8 cellular contexts compared by ENCODE assay signal in the genomic region with DNA sequence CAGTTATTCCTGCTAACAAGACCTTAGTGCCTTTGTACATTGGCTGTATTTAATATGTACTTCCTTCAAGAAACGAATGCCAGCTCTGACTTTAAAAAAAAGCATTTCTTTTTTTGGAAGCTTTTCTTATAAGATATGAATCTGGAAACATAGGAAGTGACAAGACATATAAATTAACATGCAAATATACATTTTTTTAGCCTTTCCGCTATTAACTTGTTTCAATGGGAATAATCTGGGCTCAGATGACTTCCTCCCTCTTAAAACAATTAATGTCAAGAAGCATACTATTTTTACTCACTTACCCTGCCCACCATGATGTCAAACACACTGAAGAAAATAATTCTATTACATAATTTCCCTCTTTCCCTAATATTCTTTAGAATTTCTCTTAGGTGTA. TPM values are rescaled to one million over a fixed set of nuclear protein-coding genes. Genes with fewer than 3 reads are reported as not detected.
DNase-seq lines count a peak whose midpoint lies in the region; ATAC-seq and TF ChIP-seq lines count a peak whose summit lies in the region.

No MANE protein-coding gene starts in this region.

- H3K27me3 ChIP-seq in gastroesophageal sphincter, result no peaks in the 10 kb centered on the region

- peaks cover 4 to 42% (median 16%) of the 10 kb centered on the region in 3 donors for H3K4me1 ChIP-seq in gastroesophageal sphincter

- H3K9me3 Mint-ChIP-seq in T-helper 1 cell treated with Interleukin-12 subunit alpha and Interleukin-12 subunit beta and Interleukin-4 antibody, amounts not matched to agents 30 μg/mL and 1 μg/mL, for 36 hours, result no peaks in the 10 kb centered on the region
- H3K9me3 Mint-ChIP-seq in stimulated activated memory B cell treated with anti-CD40 and anti-IgM and Interleukin-4, amounts not matched to agents 10 μg/mL and 1 μg/mL and 100 μg/mL, for 72 hours, result no peaks in the 10 kb centered on the region

- peak overlapping the region; percentile 94 for H3K27ac ChIP-seq in VCaP
- peak overlapping the region in 2 of 4 donors; percentile 91 to 95 for H3K27ac ChIP-seq in gastroesophageal sphincter

- no peak for TF ChIP-seq EP300 in gastroesophageal sphincter (IDR thresholded peaks at IDR 0.05)

- no peaks in the 10 kb centered on the region for H3K27me3 Mint-ChIP-seq in T-helper 1 cell treated with Interleukin-12 subunit alpha and Interleukin-12 subunit beta and Interleukin-4 antibody, amounts not matched to agents 30 μg/mL and 1 μg/mL, for 36 hours (ENCODE audit: low read depth)
- no peaks in the 10 kb centered on the region for H3K27me3 Mint-ChIP-seq in stimulated activated memory B cell treated with anti-CD40 and anti-IgM and Interleukin-4, amounts not matched to agents 10 μg/mL and 1 μg/mL and 100 μg/mL, for 72 hours

- peak overlapping the region; percentile 96 for H3K4me3 Mint-ChIP-seq in T-helper 1 cell treated with Interleukin-12 subunit alpha and Interleukin-12 subunit beta and Interleukin-4 antibody, amounts not matched to agents 30 μg/mL and 1 μg/mL, for 36 hours
- H3K4me3 Mint-ChIP-seq in stimulated activated memory B cell treated with anti-CD40 and anti-IgM and Interleukin-4, amounts not matched to agents 10 μg/mL and 1 μg/mL and 100 μg/mL, for 72 hours, result peak overlapping the region; percentile 89

- DNase-seq in T-helper 1 cell (no peak), NCI-H1436 (lab: John Stamatoyannopoulos, UW) (no peak), AG20443 (ENCODE audit: low spot score) (no peak), head of caudate nucleus (no peak)

- no peak for TF ChIP-seq CTCF in VCaP (conservative IDR thresholded peaks at IDR 0.05)
- TF ChIP-seq CTCF in gastroesophageal sphincter (IDR thresholded peaks at IDR 0.05), result no peak

- peaks cover 65% of the 10 kb centered on the region for H3K4me1 Mint-ChIP-seq in T-helper 1 cell treated with Interleukin-12 subunit alpha and Interleukin-12 subunit beta and Interleukin-4 antibody, amounts not matched to agents 30 μg/mL and 1 μg/mL, for 36 hours (ENCODE audit: low read depth)
- H3K4me1 Mint-ChIP-seq in stimulated activated memory B cell treated with anti-CD40 and anti-IgM and Interleukin-4, amounts not matched to agents 10 μg/mL and 1 μg/mL and 100 μg/mL, for 72 hours, result peaks cover 60% of the 10 kb centered on the region

- intact Hi-C loops in head of caudate nucleus (cut with DNase I), result no loop called here

- ATAC-seq in gastroesophageal sphincter, result no peak
- no peak for ATAC-seq in stimulated activated memory B cell treated with anti-CD40 and anti-IgM and Interleukin-4, amounts not matched to agents 10 μg/mL and 1 μg/mL and 100 μg/mL, for 72 hours

- 25 to 26% methylated on average over 2 of the region's 2 CpGs for WGBS in gastroesophageal sphincter (ENCODE audit: low coverage in 1 of 2), 2 donors

- peaks cover 19% of the 10 kb centered on the region for H3K36me3 Mint-ChIP-seq in T-helper 1 cell treated with Interleukin-12 subunit alpha and Interleukin-12 subunit beta and Interleukin-4 antibody, amounts not matched to agents 30 μg/mL and 1 μg/mL, for 36 hours (ENCODE audit: low read depth)
- peaks cover 12% of the 10 kb centered on the region for H3K36me3 Mint-ChIP-seq in stimulated activated memory B cell treated with anti-CD40 and anti-IgM and Interleukin-4, amounts not matched to agents 10 μg/mL and 1 μg/mL and 100 μg/mL, for 72 hours

- no peak for TF ChIP-seq POLR2A in gastroesophageal sphincter (IDR thresholded peaks at IDR 0.05)

- no peaks in the 10 kb centered on the region for H3K36me3 ChIP-seq in gastroesophageal sphincter

- H3K27ac Mint-ChIP-seq in T-helper 1 cell treated with Interleukin-12 subunit alpha and Interleukin-12 subunit beta and Interleukin-4 antibody, amounts not matched to agents 30 μg/mL and 1 μg/mL, for 36 hours, result peak overlapping the region; percentile 94
- peak overlapping the region; percentile 98 for H3K27ac Mint-ChIP-seq in stimulated activated memory B cell treated with anti-CD40 and anti-IgM and Interleukin-4, amounts not matched to agents 10 μg/mL and 1 μg/mL and 100 μg/mL, for 72 hours

- no peaks in the 10 kb centered on the region for H3K9me3 ChIP-seq in gastroesophageal sphincter

- H3K4me3 ChIP-seq in gastroesophageal sphincter, result peak overlapping the region; percentile 63 to 83

RNA-seq across cellular contexts. Expression of gene DENND1B, which starts 1.4 kb away (rescaled TPM):
- total RNA-seq in gastroesophageal sphincter, result 10 to 100 TPM in 1 of 4 donors, 1 to 10 TPM in 3; 8.3 to 11.5 (median 8.8) TPM
